17 cellular contexts compared by ENCODE assay signal in the genomic region with DNA sequence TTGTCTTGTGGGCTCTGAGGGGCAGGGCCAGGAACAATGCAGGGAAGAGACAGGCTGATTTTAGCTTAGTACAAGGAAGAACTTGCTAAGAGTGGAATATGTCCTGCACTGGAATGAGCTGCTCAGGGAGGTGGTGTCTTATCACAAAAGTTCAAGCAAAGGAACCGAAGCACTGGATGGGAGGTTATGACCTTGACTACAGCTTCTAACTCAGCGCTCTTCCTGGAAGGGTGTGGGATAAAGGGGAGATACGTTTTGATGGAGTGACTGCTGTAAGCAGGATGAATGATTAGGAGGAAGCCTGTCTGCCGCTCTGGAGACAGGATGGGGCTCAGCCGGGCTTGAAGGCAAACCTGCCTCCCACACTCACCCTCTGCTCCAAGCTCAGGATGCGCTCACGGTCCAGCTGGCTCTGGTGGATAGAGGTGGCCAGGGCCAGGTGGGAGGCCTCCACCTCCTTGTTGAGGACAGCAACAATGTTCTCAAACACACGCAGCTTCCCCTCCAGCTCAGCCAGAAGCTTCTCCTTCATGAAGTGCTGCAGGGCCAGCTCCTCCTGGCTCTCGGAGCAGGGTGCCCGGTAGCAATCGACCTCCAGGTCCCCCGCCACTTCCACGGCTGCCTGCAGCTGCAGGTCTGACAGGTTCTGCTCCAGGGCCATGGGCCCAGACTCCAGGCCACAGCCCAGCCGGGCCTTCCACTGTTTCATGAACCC. TPM values are rescaled to one million over a fixed set of nuclear protein-coding genes. Genes with fewer than 3 reads are reported as not detected.
DNase-seq lines count a peak whose midpoint lies in the region; ATAC-seq, FAIRE-seq and TF ChIP-seq lines count a peak whose summit lies in the region.
"Had no signal": no experiment of that assay in that cellular context is flagged by ENCODE, and none has a peak within 500 bp of the region (broad histone marks: within the 10 kb centered on the region; RNA-seq: fewer than 3 reads in every experiment).

No MANE protein-coding gene starts in this region.

- H3K4me3 Mint-ChIP-seq in activated CD4-positive, alpha-beta T cell treated with anti-CD3 and anti-CD28 coated beads for 36 hours = no peak overlapping the region
- H3K4me3 Mint-ChIP-seq in naive thymus-derived CD4-positive, alpha-beta T cell = peak overlapping the region in 2 of 10 donors; percentile 17 to 39

- CTCF ChIA-PET in activated CD4-positive, alpha-beta T cell treated with anti-CD3 and anti-CD28 coated beads for 36 hours (lab: Charles Lee) = interaction anchor here (1.0 kb wide), 1 partner anchor 9 kb away, joined by 4 read pairs; no protein-coding TSS in a partner anchor
- CTCF ChIA-PET in naive thymus-derived CD4-positive, alpha-beta T cell (lab: Charles Lee) = interaction anchor here (1.1 to 1.4 kb wide), 2 partner anchors 11 to 12 kb away, joined by 4 read pairs; no protein-coding TSS in a partner anchor

- H3K4me1 ChIP-seq in naive thymus-derived CD4-positive, alpha-beta T cell (ENCODE audit: control insufficient read depth in 2 of 2, insufficient read depth in 2 of 2, low read length in 2 of 2) = peaks cover 62 to 63% of the 10 kb centered on the region in 2 donors

- H3K4me1 Mint-ChIP-seq in activated CD4-positive, alpha-beta T cell treated with anti-CD3 and anti-CD28 coated beads for 36 hours = peaks cover 88% of the 10 kb centered on the region
- H3K4me1 Mint-ChIP-seq in naive thymus-derived CD4-positive, alpha-beta T cell = peaks cover 37 to 86% (median 77%) of the 10 kb centered on the region in 7 donors

- ATAC-seq in activated CD4-positive, alpha-beta T cell treated with anti-CD3 and anti-CD28 coated beads for 36 hours = no peak
- no peak for ATAC-seq in activated naive CD4-positive, alpha-beta T cell treated with anti-CD3 and anti-CD28 coated beads, Interleukin-2, amount 50 U/mL, for 72 hours
- no peak for ATAC-seq in naive thymus-derived CD4-positive, alpha-beta T cell
- ATAC-seq in GM21529 (IDR thresholded peaks at IDR 0.05; ENCODE audit: unreplicated experiment) = no peak

- FAIRE-seq in GM12891 (lab: Jason Lieb, UNC) = no peak
- FAIRE-seq: A204.1 had no signal

- TF ChIP-seq POLR2A in GM12891 (IDR thresholded peaks at IDR 0.05; ENCODE audit: low read depth, low read length) = no peak; the same call in 1 of the 2 replicates

- no peaks in the 10 kb centered on the region for H3K9me3 Mint-ChIP-seq in activated CD4-positive, alpha-beta T cell treated with anti-CD3 and anti-CD28 coated beads for 36 hours (ENCODE audit: low read depth)
- H3K9me3 Mint-ChIP-seq in activated naive CD4-positive, alpha-beta T cell treated with anti-CD3 and anti-CD28 coated beads, Interleukin-2, amount 50 U/mL, for 72 hours = no peaks in the 10 kb centered on the region
- H3K9me3 Mint-ChIP-seq in naive thymus-derived CD4-positive, alpha-beta T cell = peaks cover 0 to 4% (median 0%) of the 10 kb centered on the region in 11 donors

- no peaks in the 10 kb centered on the region for H3K27me3 Mint-ChIP-seq in activated CD4-positive, alpha-beta T cell treated with anti-CD3 and anti-CD28 coated beads for 36 hours
- H3K27me3 Mint-ChIP-seq in naive thymus-derived CD4-positive, alpha-beta T cell = no peaks in the 10 kb centered on the region

- no peaks in the 10 kb centered on the region for H3K27me3 ChIP-seq in naive thymus-derived CD4-positive, alpha-beta T cell (ENCODE audit: control insufficient read depth in 2 of 2, insufficient read depth in 2 of 2, low read length in 2 of 2)
- H3K27me3 ChIP-seq: uterus had no signal

- peaks cover 46 to 74% (median 63%) of the 10 kb centered on the region in 3 experiments for H3K36me3 ChIP-seq in naive thymus-derived CD4-positive, alpha-beta T cell (ENCODE audit: control insufficient read depth in 2 of 3, insufficient read depth in 3 of 3, low read length in 3 of 3)
- H3K36me3 ChIP-seq: uterus had no signal

- peaks cover 92% of the 10 kb centered on the region for H3K36me3 Mint-ChIP-seq in activated CD4-positive, alpha-beta T cell treated with anti-CD3 and anti-CD28 coated beads for 36 hours (ENCODE audit: low read depth)
- peaks cover 78 to 83% of the 10 kb centered on the region in 2 donors for H3K36me3 Mint-ChIP-seq in activated naive CD4-positive, alpha-beta T cell treated with anti-CD3 and anti-CD28 coated beads, Interleukin-2, amount 50 U/mL, for 72 hours
- H3K36me3 Mint-ChIP-seq in naive thymus-derived CD4-positive, alpha-beta T cell = peaks cover 20 to 72% (median 52%) of the 10 kb centered on the region in 5 donors

- POLR2A ChIA-PET in activated CD4-positive, alpha-beta T cell treated with anti-CD3 and anti-CD28 coated beads for 36 hours (lab: Charles Lee) = interaction anchor here (0.8 kb wide), 1 partner anchor 16 kb away, joined by 5 read pairs; no protein-coding TSS in a partner anchor
- POLR2A ChIA-PET in naive thymus-derived CD4-positive, alpha-beta T cell (lab: Charles Lee) = interaction anchor here (32.7 to 44.3 kb wide), 3 partner anchors 8 to 40 kb away, joined by 703 to 2417 read pairs (median 2417); partner anchors contain the start of genes PHF19 and TRAF1

- H3K27ac ChIP-seq in naive thymus-derived CD4-positive, alpha-beta T cell (ENCODE audit: low read depth, low read length) = no peak overlapping the region
- H3K27ac ChIP-seq: KMS-11, uterus had no signal

- intact Hi-C loops in activated CD4-positive, alpha-beta T cell treated with anti-CD3 and anti-CD28 coated beads for 36 hours (cut with DNase I, micrococcal nuclease) = no loop called here
- intact Hi-C loops in naive thymus-derived CD4-positive, alpha-beta T cell (cut with micrococcal nuclease) = no loop called here

- peaks cover 0 to 6% (median 0%) of the 10 kb centered on the region in 3 experiments for H3K9me3 ChIP-seq in naive thymus-derived CD4-positive, alpha-beta T cell (ENCODE audit: control insufficient read depth in 2 of 3, low read length in 3 of 3)
- H3K9me3 ChIP-seq: uterus had no signal

- DNase-seq in activated CD4-positive, alpha-beta T cell treated with anti-CD3 and anti-CD28 coated beads for 36 hours = no peak
- no peak for DNase-seq in activated CD4-positive, alpha-beta T cell treated with anti-CD3 and anti-CD28 coated beads, Interleukin-2, amount 50 U/mL, for 1 hour
- DNase-seq in GM12891 (ENCODE audit: insufficient read length, low spot score) (no peak), COR-L47 (lab: John Stamatoyannopoulos, UW) (no peak), T1000 (lab: John Stamatoyannopoulos, UW) (no peak)
- no peak for DNase-seq in activated naive CD4-positive, alpha-beta T cell treated with anti-CD3 and anti-CD28 coated beads, Interleukin-2, amount 50 U/mL, for 72 hours (ENCODE audit: low spot score in 2 of 2)
- no peak for DNase-seq in naive thymus-derived CD4-positive, alpha-beta T cell
- DNase-seq: C1 segment of cervical spinal cord; DMS79; effector CD4-positive, alpha-beta T cell; NCI-H1105; NCI-H526; SIG-M5; uterus had no signal

- peak overlapping the region; percentile 71 for H3K27ac Mint-ChIP-seq in activated CD4-positive, alpha-beta T cell treated with anti-CD3 and anti-CD28 coated beads for 36 hours
- H3K27ac Mint-ChIP-seq in activated naive CD4-positive, alpha-beta T cell treated with anti-CD3 and anti-CD28 coated beads, Interleukin-2, amount 50 U/mL, for 72 hours = peak overlapping the region; percentile 85 to 91
- H3K27ac Mint-ChIP-seq in naive thymus-derived CD4-positive, alpha-beta T cell = peak overlapping the region in 8 of 9 donors; percentile 10 to 83 (median 62)

- H3K4me3 ChIP-seq in naive thymus-derived CD4-positive, alpha-beta T cell (ENCODE audit: low read length) = no peak overlapping the region
- H3K4me3 ChIP-seq: uterus had no signal

TF ChIP-seq in GM12891, 5 proteins besides CTCF, POLR2A, EP300 and RAD21:
- TF ChIP-seq POU2F2 (IDR thresholded peaks at IDR 0.05; ENCODE audit: low read depth, low read length) (no peak), PAX5 (IDR thresholded peaks at IDR 0.05; ENCODE audit: insufficient read depth, low read length, severe bottlenecking) (no peak), SPI1 (IDR thresholded peaks at IDR 0.05; ENCODE audit: low read depth, low read length) (no peak), POLR2AphosphoS5 (IDR thresholded peaks at IDR 0.05; ENCODE audit: low read depth, low read length) (peak; percentile 71), TAF1 (IDR thresholded peaks at IDR 0.05; ENCODE audit: low read depth, low read length) (no peak)
TF ChIP-seq in GM12891: peak in this region for 1.

RNA-seq across cellular contexts. Expression of gene TRAF1, which starts 13.5 kb away (rescaled TPM):
- total RNA-seq in activated CD4-positive, alpha-beta T cell treated with anti-CD3 and anti-CD28 coated beads for 36 hours = 100 to 1,000 TPM; 103 to 113 TPM
- polyA plus RNA-seq in GM12891 (2012; ENCODE audit: low read depth, missing spikeins) = 107 TPM
- total RNA-seq in activated naive CD4-positive, alpha-beta T cell treated with anti-CD3 and anti-CD28 coated beads, Interleukin-2, amount 50 U/mL, for 72 hours = 100 to 1,000 TPM in 1 of 2 donors, 10 to 100 TPM in 1; 99.5 to 100 TPM
- 100 to 1,000 TPM in 2 of 5 experiments, 10 to 100 TPM in 3; 58.7 to 131 (median 98.2) TPM for total RNA-seq in naive thymus-derived CD4-positive, alpha-beta T cell
- polyA plus RNA-seq in naive thymus-derived CD4-positive, alpha-beta T cell = 1 to 10 TPM; 3.7 to 6.6 TPM

RNA-seq across cellular contexts. Expression of gene PHF19, which starts 36.1 kb away (rescaled TPM):
- total RNA-seq in activated CD4-positive, alpha-beta T cell treated with anti-CD3 and anti-CD28 coated beads for 36 hours = 100 to 1,000 TPM; 168 to 169 TPM
- 65.4 TPM for polyA plus RNA-seq in GM12891 (2012; ENCODE audit: low read depth, missing spikeins)
- 100 to 1,000 TPM; 305 to 312 TPM for total RNA-seq in activated naive CD4-positive, alpha-beta T cell treated with anti-CD3 and anti-CD28 coated beads, Interleukin-2, amount 50 U/mL, for 72 hours
- total RNA-seq in naive thymus-derived CD4-positive, alpha-beta T cell = 100 to 1,000 TPM in 3 of 5 experiments, 10 to 100 TPM in 2; 65.9 to 271 (median 197) TPM
- 10 to 100 TPM; 13.1 to 16.5 TPM for polyA plus RNA-seq in naive thymus-derived CD4-positive, alpha-beta T cell
